Comparison of ENCODE assay signal across 1 cellular context in genomic region chr2:68379184-68379708, GRCh38.
A peak's percentile ranks its signal among the peaks of the same experiment; 100 is the strongest.
TF ChIP-seq lines count a peak whose summit lies in the region.

No MANE protein-coding gene starts in this region.

TF ChIP-seq in GM12878, 131 proteins besides CTCF, POLR2A, EP300 and RAD21 (continued from another document and continues in another):
- TF ChIP-seq REST (IDR thresholded peaks at IDR 0.05; ENCODE audit: low read depth, low read length) (no peak), YY1 (IDR thresholded peaks at IDR 0.05; ENCODE audit: low read depth, low read length) (no peak), KDM1A (IDR thresholded peaks at IDR 0.05; ENCODE audit: borderline replicate concordance) (no peak), SMAD5 (IDR thresholded peaks at IDR 0.05; ENCODE audit: low read depth) (no peak), TCF3 (IDR thresholded peaks at IDR 0.05; ENCODE audit: borderline replicate concordance, insufficient read depth, low read depth, low read length) (no peak), MTA3 (IDR thresholded peaks at IDR 0.05; ENCODE audit: borderline replicate concordance, low read length) (peak; percentile 55; the same call in 1 of the 2 replicates), SIN3A (IDR thresholded peaks at IDR 0.05; ENCODE audit: low read depth, low read length) (no peak), YBX1 (IDR thresholded peaks at IDR 0.05) (no peak), SRF (IDR thresholded peaks at IDR 0.05; ENCODE audit: low read depth in 2 of 2, low read length in 2 of 2) (no peak), FOXM1 (IDR thresholded peaks at IDR 0.05; ENCODE audit: low read depth, low read length) (peak; percentile 84), ZNF622 (IDR thresholded peaks at IDR 0.05) (no peak), TARDBP (IDR thresholded peaks at IDR 0.05; ENCODE audit: borderline replicate concordance) (no peak), RB1 (IDR thresholded peaks at IDR 0.05; ENCODE audit: borderline replicate concordance) (no peak), JUND (IDR thresholded peaks at IDR 0.05; ENCODE audit: low read depth, low read length) (no peak), DPF2 (IDR thresholded peaks at IDR 0.05) (no peak), HCFC1 (IDR thresholded peaks at IDR 0.05; ENCODE audit: low read length) (no peak), BRCA1 (IDR thresholded peaks at IDR 0.05; ENCODE audit: low read depth, low read length) (no peak), STAT1 (conservative IDR thresholded peaks at IDR 0.05) (no peak), ZNF384 (IDR thresholded peaks at IDR 0.05; ENCODE audit: borderline replicate concordance, low read depth, low read length) (peak; percentile 72; the same call in 1 of the 2 replicates), MYB (IDR thresholded peaks at IDR 0.05; ENCODE audit: borderline replicate concordance, low read depth, low read length) (no peak), CHD4 (IDR thresholded peaks at IDR 0.05) (no peak), ATF7 (IDR thresholded peaks at IDR 0.05; ENCODE audit: low read depth) (peak; percentile 40), CBX5 (IDR thresholded peaks at IDR 0.05; ENCODE audit: low read depth) (no peak; the same call in 1 of the 2 replicates), ATF2 (IDR thresholded peaks at IDR 0.05; ENCODE audit: low read length) (peak; percentile 79), NFXL1 (IDR thresholded peaks at IDR 0.05; ENCODE audit: borderline replicate concordance) (no peak), SREBF1 (IDR thresholded peaks at IDR 0.05; ENCODE audit: low read length) (no peak), RBBP5 (conservative IDR thresholded peaks at IDR 0.05) (no peak), RFX5 (IDR thresholded peaks at IDR 0.05; ENCODE audit: low read depth, low read length) (no peak), GABPA (IDR thresholded peaks at IDR 0.05; ENCODE audit: low read depth) (peak; percentile 30; the same call in 1 of the 2 replicates), MEF2A (IDR thresholded peaks at IDR 0.05; ENCODE audit: insufficient read depth, low read depth, low read length) (0 out of 2 replicates have a peak, but pooled peaks have one; percentile 47), NFIC (IDR thresholded peaks at IDR 0.05; ENCODE audit: low read depth, low read length) (peak; percentile 89), RELA (IDR thresholded peaks at IDR 0.05; ENCODE audit: borderline replicate concordance, partially characterized antibody) (no peak), ZNF207 (IDR thresholded peaks at IDR 0.05; ENCODE audit: borderline replicate concordance) (no peak), RUNX3 (IDR thresholded peaks at IDR 0.05; ENCODE audit: low read length) (peak; percentile 86), SMARCA5 (IDR thresholded peaks at IDR 0.05) (no peak), MYC (IDR thresholded peaks at IDR 0.05; ENCODE audit: insufficient read depth, insufficient read length, insufficient replicate concordance, low read length, severe bottlenecking) (no peak), FOS (IDR thresholded peaks at IDR 0.05; ENCODE audit: borderline replicate concordance, extremely low read depth, insufficient read length) (no peak), PML (IDR thresholded peaks at IDR 0.05; ENCODE audit: low read length) (peak; percentile 47; the same call in 1 of the 2 replicates), ESRRA (IDR thresholded peaks at IDR 0.05; ENCODE audit: low read length) (no peak), RAD51 (IDR thresholded peaks at IDR 0.05) (peak; percentile 71), TCF7 (IDR thresholded peaks at IDR 0.05; ENCODE audit: borderline replicate concordance) (peak; percentile 44; the same call in 1 of the 2 replicates), NR2F1 (conservative IDR thresholded peaks at IDR 0.05) (peak; percentile 19; the same call in 1 of the 2 replicates)
- TF ChIP-seq, protein P1, sequence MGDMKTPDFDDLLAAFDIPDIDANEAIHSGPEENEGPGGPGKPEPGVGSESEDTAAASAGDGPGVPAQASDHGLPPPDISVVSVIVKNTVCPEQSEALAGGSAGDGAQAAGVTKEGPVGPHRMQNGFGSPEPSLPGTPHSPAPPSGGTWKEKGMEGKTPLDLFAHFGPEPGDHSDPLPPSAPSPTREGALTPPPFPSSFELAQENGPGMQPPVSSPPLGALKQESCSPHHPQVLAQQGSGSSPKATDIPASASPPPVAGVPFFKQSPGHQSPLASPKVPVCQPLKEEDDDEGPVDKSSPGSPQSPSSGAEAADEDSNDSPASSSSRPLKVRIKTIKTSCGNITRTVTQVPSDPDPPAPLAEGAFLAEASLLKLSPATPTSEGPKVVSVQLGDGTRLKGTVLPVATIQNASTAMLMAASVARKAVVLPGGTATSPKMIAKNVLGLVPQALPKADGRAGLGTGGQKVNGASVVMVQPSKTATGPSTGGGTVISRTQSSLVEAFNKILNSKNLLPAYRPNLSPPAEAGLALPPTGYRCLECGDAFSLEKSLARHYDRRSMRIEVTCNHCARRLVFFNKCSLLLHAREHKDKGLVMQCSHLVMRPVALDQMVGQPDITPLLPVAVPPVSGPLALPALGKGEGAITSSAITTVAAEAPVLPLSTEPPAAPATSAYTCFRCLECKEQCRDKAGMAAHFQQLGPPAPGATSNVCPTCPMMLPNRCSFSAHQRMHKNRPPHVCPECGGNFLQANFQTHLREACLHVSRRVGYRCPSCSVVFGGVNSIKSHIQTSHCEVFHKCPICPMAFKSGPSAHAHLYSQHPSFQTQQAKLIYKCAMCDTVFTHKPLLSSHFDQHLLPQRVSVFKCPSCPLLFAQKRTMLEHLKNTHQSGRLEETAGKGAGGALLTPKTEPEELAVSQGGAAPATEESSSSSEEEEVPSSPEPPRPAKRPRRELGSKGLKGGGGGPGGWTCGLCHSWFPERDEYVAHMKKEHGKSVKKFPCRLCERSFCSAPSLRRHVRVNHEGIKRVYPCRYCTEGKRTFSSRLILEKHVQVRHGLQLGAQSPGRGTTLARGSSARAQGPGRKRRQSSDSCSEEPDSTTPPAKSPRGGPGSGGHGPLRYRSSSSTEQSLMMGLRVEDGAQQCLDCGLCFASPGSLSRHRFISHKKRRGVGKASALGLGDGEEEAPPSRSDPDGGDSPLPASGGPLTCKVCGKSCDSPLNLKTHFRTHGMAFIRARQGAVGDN (IDR thresholded peaks at IDR 0.05), result peak; percentile 65
- TF ChIP-seq, protein P2, sequence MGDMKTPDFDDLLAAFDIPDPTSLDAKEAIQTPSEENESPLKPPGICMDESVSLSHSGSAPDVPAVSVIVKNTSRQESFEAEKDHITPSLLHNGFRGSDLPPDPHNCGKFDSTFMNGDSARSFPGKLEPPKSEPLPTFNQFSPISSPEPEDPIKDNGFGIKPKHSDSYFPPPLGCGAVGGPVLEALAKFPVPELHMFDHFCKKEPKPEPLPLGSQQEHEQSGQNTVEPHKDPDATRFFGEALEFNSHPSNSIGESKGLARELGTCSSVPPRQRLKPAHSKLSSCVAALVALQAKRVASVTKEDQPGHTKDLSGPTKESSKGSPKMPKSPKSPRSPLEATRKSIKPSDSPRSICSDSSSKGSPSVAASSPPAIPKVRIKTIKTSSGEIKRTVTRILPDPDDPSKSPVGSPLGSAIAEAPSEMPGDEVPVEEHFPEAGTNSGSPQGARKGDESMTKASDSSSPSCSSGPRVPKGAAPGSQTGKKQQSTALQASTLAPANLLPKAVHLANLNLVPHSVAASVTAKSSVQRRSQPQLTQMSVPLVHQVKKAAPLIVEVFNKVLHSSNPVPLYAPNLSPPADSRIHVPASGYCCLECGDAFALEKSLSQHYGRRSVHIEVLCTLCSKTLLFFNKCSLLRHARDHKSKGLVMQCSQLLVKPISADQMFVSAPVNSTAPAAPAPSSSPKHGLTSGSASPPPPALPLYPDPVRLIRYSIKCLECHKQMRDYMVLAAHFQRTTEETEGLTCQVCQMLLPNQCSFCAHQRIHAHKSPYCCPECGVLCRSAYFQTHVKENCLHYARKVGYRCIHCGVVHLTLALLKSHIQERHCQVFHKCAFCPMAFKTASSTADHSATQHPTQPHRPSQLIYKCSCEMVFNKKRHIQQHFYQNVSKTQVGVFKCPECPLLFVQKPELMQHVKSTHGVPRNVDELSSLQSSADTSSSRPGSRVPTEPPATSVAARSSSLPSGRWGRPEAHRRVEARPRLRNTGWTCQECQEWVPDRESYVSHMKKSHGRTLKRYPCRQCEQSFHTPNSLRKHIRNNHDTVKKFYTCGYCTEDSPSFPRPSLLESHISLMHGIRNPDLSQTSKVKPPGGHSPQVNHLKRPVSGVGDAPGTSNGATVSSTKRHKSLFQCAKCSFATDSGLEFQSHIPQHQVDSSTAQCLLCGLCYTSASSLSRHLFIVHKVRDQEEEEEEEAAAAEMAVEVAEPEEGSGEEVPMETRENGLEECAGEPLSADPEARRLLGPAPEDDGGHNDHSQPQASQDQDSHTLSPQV (IDR thresholded peaks at IDR 0.05), result peak; percentile 21; the same call in 1 of the 2 replicates
- TF ChIP-seq, protein P3, sequence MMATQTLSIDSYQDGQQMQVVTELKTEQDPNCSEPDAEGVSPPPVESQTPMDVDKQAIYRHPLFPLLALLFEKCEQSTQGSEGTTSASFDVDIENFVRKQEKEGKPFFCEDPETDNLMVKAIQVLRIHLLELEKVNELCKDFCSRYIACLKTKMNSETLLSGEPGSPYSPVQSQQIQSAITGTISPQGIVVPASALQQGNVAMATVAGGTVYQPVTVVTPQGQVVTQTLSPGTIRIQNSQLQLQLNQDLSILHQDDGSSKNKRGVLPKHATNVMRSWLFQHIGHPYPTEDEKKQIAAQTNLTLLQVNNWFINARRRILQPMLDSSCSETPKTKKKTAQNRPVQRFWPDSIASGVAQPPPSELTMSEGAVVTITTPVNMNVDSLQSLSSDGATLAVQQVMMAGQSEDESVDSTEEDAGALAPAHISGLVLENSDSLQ (IDR thresholded peaks at IDR 0.05), result no peak
- TF ChIP-seq, protein P4, sequence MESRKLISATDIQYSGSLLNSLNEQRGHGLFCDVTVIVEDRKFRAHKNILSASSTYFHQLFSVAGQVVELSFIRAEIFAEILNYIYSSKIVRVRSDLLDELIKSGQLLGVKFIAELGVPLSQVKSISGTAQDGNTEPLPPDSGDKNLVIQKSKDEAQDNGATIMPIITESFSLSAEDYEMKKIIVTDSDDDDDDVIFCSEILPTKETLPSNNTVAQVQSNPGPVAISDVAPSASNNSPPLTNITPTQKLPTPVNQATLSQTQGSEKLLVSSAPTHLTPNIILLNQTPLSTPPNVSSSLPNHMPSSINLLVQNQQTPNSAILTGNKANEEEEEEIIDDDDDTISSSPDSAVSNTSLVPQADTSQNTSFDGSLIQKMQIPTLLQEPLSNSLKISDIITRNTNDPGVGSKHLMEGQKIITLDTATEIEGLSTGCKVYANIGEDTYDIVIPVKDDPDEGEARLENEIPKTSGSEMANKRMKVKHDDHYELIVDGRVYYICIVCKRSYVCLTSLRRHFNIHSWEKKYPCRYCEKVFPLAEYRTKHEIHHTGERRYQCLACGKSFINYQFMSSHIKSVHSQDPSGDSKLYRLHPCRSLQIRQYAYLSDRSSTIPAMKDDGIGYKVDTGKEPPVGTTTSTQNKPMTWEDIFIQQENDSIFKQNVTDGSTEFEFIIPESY (IDR thresholded peaks at IDR 0.05), result no peak
- TF ChIP-seq, protein P5, sequence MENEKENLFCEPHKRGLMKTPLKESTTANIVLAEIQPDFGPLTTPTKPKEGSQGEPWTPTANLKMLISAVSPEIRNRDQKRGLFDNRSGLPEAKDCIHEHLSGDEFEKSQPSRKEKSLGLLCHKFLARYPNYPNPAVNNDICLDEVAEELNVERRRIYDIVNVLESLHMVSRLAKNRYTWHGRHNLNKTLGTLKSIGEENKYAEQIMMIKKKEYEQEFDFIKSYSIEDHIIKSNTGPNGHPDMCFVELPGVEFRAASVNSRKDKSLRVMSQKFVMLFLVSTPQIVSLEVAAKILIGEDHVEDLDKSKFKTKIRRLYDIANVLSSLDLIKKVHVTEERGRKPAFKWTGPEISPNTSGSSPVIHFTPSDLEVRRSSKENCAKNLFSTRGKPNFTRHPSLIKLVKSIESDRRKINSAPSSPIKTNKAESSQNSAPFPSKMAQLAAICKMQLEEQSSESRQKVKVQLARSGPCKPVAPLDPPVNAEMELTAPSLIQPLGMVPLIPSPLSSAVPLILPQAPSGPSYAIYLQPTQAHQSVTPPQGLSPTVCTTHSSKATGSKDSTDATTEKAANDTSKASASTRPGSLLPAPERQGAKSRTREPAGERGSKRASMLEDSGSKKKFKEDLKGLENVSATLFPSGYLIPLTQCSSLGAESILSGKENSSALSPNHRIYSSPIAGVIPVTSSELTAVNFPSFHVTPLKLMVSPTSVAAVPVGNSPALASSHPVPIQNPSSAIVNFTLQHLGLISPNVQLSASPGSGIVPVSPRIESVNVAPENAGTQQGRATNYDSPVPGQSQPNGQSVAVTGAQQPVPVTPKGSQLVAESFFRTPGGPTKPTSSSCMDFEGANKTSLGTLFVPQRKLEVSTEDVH (IDR thresholded peaks at IDR 0.05; ENCODE audit: low read depth, partially characterized antibody), result no peak
